In the genomic region with DNA sequence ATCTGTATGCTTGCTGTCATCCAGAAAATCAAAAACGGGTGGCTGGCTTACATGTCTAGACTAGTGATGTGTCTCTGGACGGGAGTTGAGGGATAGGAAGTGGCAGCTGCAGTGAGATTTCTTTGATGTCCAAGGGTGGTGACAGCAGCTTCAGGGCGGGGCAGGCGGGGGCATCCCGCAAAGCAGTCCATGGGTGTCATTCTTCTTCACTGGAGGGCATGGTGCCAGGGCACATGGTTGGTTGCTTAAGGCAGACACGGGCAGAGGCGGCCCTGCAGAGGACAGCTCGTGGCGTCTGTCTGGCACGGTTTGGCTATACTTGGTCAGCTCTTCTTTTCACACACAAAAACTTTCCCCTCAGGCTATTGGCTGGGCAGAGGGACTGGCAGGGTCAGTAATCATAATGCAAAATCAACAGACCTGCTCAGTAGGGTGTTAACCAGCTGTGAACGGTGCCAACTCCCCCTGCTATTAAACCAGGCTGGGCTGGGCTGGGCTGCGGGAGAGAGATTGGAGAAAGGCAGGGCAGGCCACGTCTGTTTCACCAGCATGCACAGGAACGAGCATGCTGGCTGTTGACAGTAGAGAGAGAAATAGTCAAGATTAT, we compare ENCODE assay signal across 11 cellular contexts.
DNase-seq lines count a peak whose midpoint lies in the region; ATAC-seq and TF ChIP-seq lines count a peak whose summit lies in the region.
"Had no signal": no experiment of that assay in that cellular context is flagged by ENCODE, and none has a peak within 500 bp of the region (broad histone marks: within the 10 kb centered on the region; RNA-seq: fewer than 3 reads in every experiment).

No MANE protein-coding gene starts in this region.

- in situ Hi-C loops in astrocyte of the cerebellum (cut with HindIII; ENCODE audit: low sequenced_read_pairs), result no loop called here

- ATAC-seq in upper lobe of left lung (ENCODE audit: low FRiP score in 2 of 2) (peak in 1 of 2 donors; percentile 72), HG02970 (IDR thresholded peaks at IDR 0.05; ENCODE audit: low FRiP score, unreplicated experiment) (no peak)

- TF ChIP-seq CTCF in astrocyte of the cerebellum (IDR thresholded peaks at IDR 0.05; ENCODE audit: low read depth, low read length, missing control alignments), result no peak
- no peak for TF ChIP-seq CTCF in upper lobe of left lung (IDR thresholded peaks at IDR 0.05)

- H3K4me1 ChIP-seq in upper lobe of left lung, result no peaks in the 10 kb centered on the region
- no peaks in the 10 kb centered on the region for H3K4me1 ChIP-seq in effector memory CD4-positive, alpha-beta T cell (ENCODE audit: control insufficient read depth, insufficient read depth, low read length, poor library complexity, severe bottlenecking)

- H3K27ac ChIP-seq in upper lobe of left lung, result no peak overlapping the region
- no peak overlapping the region for H3K27ac ChIP-seq in effector memory CD4-positive, alpha-beta T cell (ENCODE audit: insufficient read depth, low read length, poor library complexity, severe bottlenecking)

- H3K27me3 ChIP-seq in upper lobe of left lung, result no peaks in the 10 kb centered on the region
- H3K27me3 ChIP-seq in effector memory CD4-positive, alpha-beta T cell (replicated peaks; ENCODE audit: control insufficient read depth, insufficient read depth, low read length, poor library complexity, severe bottlenecking), result no peaks in the 10 kb centered on the region

- DNase-seq in DMS153 (lab: John Stamatoyannopoulos, UW) (peak; percentile 2), DMS153 treated with DMSO at 0.1 percent for 48 hours (lab: John Stamatoyannopoulos, UW; ENCODE audit: unreplicated experiment) (no peak), astrocyte of the cerebellum (ENCODE audit: low read depth) (peak; percentile 2), kidney glomerular epithelial cell (lab: John Stamatoyannopoulos, UW) (peak; percentile 33), upper lobe of left lung (peak; percentile 41 to 56), NCI-H2107 (lab: John Stamatoyannopoulos, UW) (no peak)
- no peak for DNase-seq in effector memory CD4-positive, alpha-beta T cell
- DNase-seq: activated naive CD8-positive, alpha-beta T cell treated with anti-CD3 and anti-CD28 coated beads for 36 hours; NCI-H1048; T1000 had no signal

- H3K4me3 ChIP-seq in astrocyte of the cerebellum (ENCODE audit: low read depth, low read length) (no peak overlapping the region), upper lobe of left lung (no peak overlapping the region)
- no peak overlapping the region for H3K4me3 ChIP-seq in effector memory CD4-positive, alpha-beta T cell (ENCODE audit: insufficient read depth, low read depth, low read length, poor library complexity, severe bottlenecking)

- 47 to 61% methylated on average over 14 of the region's 14 CpGs for whole genome bisulfite sequencing in upper lobe of left lung, 2 donors

- H3K36me3 ChIP-seq in upper lobe of left lung, result no peaks in the 10 kb centered on the region
- no peaks in the 10 kb centered on the region for H3K36me3 ChIP-seq in effector memory CD4-positive, alpha-beta T cell (ENCODE audit: control insufficient read depth, insufficient read depth, low read length)

- no peak for TF ChIP-seq EP300 in upper lobe of left lung (IDR thresholded peaks at IDR 0.05)

- no peaks in the 10 kb centered on the region for H3K9me3 ChIP-seq in upper lobe of left lung
- H3K9me3 ChIP-seq in effector memory CD4-positive, alpha-beta T cell (ENCODE audit: control insufficient read depth, low read length), result no peaks in the 10 kb centered on the region

- TF ChIP-seq POLR2A in upper lobe of left lung (IDR thresholded peaks at IDR 0.05), result no peak

Comparison
In these comparisons a context has a peak if more than half of its experiments do, and no peak if none do; other contexts are left out.
1. DNase-seq: peak in DMS153 (single experiment), astrocyte of the cerebellum (single experiment), kidney glomerular epithelial cell (single experiment) and upper lobe of left lung (2 of 2); none in DMS153 treated with DMSO at 0.1 percent for 48 hours (single experiment), NCI-H2107 (single experiment) and effector memory CD4-positive, alpha-beta T cell (0 of 3).